19 cellular contexts compared by ENCODE assay signal in the genomic region with DNA sequence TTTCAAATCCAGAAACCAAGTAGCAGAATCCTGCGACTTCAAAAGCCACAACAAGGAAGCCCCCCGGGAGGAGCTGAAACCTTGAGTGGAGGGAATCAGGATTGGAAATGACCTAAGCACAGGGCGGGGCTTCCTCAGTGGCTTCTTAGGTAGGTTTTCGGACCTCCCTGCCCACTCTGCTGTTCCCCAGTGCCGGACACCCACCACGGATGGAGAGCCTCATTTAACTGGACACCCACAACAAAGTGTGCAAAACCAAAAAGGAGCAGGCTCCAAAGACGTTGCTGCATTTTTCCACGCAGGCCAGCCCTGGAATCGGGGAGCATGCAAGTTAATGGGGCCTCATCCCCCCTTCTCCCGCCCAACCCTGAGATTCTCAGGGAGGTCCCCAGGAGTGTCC.
A peak's percentile ranks its signal among the peaks of the same experiment; 100 is the strongest.
DNase-seq lines count a peak whose midpoint lies in the region; ATAC-seq and TF ChIP-seq lines count a peak whose summit lies in the region.
"Had no signal": no experiment of that assay in that cellular context is flagged by ENCODE, and none has a peak within 500 bp of the region (broad histone marks: within the 10 kb centered on the region; RNA-seq: fewer than 3 reads in every experiment).

No MANE protein-coding gene starts in this region.

- TF ChIP-seq CTCF in glutamatergic neuron (IDR thresholded peaks at IDR 0.05; ENCODE audit: partially characterized antibody, unreplicated experiment) = no peak
- TF ChIP-seq CTCF in spleen (IDR thresholded peaks at IDR 0.05 in 8 of 11, conservative IDR thresholded peaks at IDR 0.05 in 3 of 11) = no peak

- no peak for ATAC-seq in HG02840 (IDR thresholded peaks at IDR 0.05; ENCODE audit: low FRiP score, unreplicated experiment)
- ATAC-seq in GM18873 (IDR thresholded peaks at IDR 0.05; ENCODE audit: low FRiP score, unreplicated experiment) = no peak

- no peak for TF ChIP-seq POLR2A in spleen (IDR thresholded peaks at IDR 0.05)

- no peak overlapping the region for H3K4me3 Mint-ChIP-seq in CD8-positive, alpha-beta memory T cell
- H3K4me3 Mint-ChIP-seq in glutamatergic neuron (ENCODE audit: unreplicated experiment) = peak overlapping the region; percentile 55
- no peak overlapping the region for H3K4me3 Mint-ChIP-seq in activated CD4-positive, alpha-beta memory T cell treated with anti-CD3 and anti-CD28 coated beads for 36 hours

- H3K27me3 Mint-ChIP-seq in CD8-positive, alpha-beta memory T cell = no peaks in the 10 kb centered on the region
- peaks cover 2% of the 10 kb centered on the region for H3K27me3 Mint-ChIP-seq in glutamatergic neuron (ENCODE audit: unreplicated experiment)
- H3K27me3 Mint-ChIP-seq in activated CD4-positive, alpha-beta memory T cell treated with anti-CD3 and anti-CD28 coated beads for 36 hours = no peaks in the 10 kb centered on the region

- no peak overlapping the region for H3K4me3 ChIP-seq in BLaER1
- H3K4me3 ChIP-seq in CD8-positive, alpha-beta memory T cell (ENCODE audit: low read length) = no peak overlapping the region
- no peak overlapping the region for H3K4me3 ChIP-seq in spleen
- H3K4me3 ChIP-seq: SK-N-MC had no signal

- peaks cover 8 to 70% (median 13%) of the 10 kb centered on the region in 3 donors for H3K36me3 Mint-ChIP-seq in CD8-positive, alpha-beta memory T cell
- H3K36me3 Mint-ChIP-seq in glutamatergic neuron (ENCODE audit: unreplicated experiment) = no peaks in the 10 kb centered on the region
- peaks cover 46% of the 10 kb centered on the region for H3K36me3 Mint-ChIP-seq in activated CD4-positive, alpha-beta memory T cell treated with anti-CD3 and anti-CD28 coated beads for 36 hours

- H3K4me1 ChIP-seq in BLaER1 (peaks cover 90% of the 10 kb centered on the region), spleen (peaks cover 27 to 91% (median 60%) of the 10 kb centered on the region in 6 donors)
- H3K4me1 ChIP-seq in CD8-positive, alpha-beta memory T cell (ENCODE audit: insufficient read depth, low read length) = peaks cover 45% of the 10 kb centered on the region

- peak overlapping the region; percentile 88 for H3K4me2 ChIP-seq in BLaER1
- H3K4me2 ChIP-seq: KMS-11 had no signal

- H3K9me3 ChIP-seq in BLaER1 = no peaks in the 10 kb centered on the region
- no peaks in the 10 kb centered on the region for H3K9me3 ChIP-seq in CD8-positive, alpha-beta memory T cell (ENCODE audit: low read length)
- H3K9me3 ChIP-seq in spleen = no peaks in the 10 kb centered on the region
- H3K9me3 ChIP-seq: Caco-2 had no signal

- H3K27me3 ChIP-seq in BLaER1 (no peaks in the 10 kb centered on the region), spleen (replicated peaks in 1 of 7) (no peaks in the 10 kb centered on the region)
- H3K27me3 ChIP-seq in CD8-positive, alpha-beta memory T cell (ENCODE audit: insufficient read depth, low read length, poor library complexity, severe bottlenecking) = no peaks in the 10 kb centered on the region

- H3K9ac ChIP-seq in BLaER1 = peak overlapping the region; percentile 55; the same call in 1 of the 2 replicates
- H3K9ac ChIP-seq: KMS-11 had no signal

- no peaks in the 10 kb centered on the region for H3K9me3 Mint-ChIP-seq in CD8-positive, alpha-beta memory T cell
- H3K9me3 Mint-ChIP-seq in glutamatergic neuron (ENCODE audit: unreplicated experiment) = no peaks in the 10 kb centered on the region
- no peaks in the 10 kb centered on the region for H3K9me3 Mint-ChIP-seq in activated CD4-positive, alpha-beta memory T cell treated with anti-CD3 and anti-CD28 coated beads for 36 hours

- peaks cover 54 to 83% (median 79%) of the 10 kb centered on the region in 3 donors for H3K4me1 Mint-ChIP-seq in CD8-positive, alpha-beta memory T cell
- peaks cover 18% of the 10 kb centered on the region for H3K4me1 Mint-ChIP-seq in glutamatergic neuron (ENCODE audit: low read depth, unreplicated experiment)
- H3K4me1 Mint-ChIP-seq in activated CD4-positive, alpha-beta memory T cell treated with anti-CD3 and anti-CD28 coated beads for 36 hours (ENCODE audit: low read depth) = peaks cover 70% of the 10 kb centered on the region

- peak overlapping the region in 5 of 8 donors; percentile 45 to 100 (median 72) for H3K27ac Mint-ChIP-seq in CD8-positive, alpha-beta memory T cell
- no peak overlapping the region for H3K27ac Mint-ChIP-seq in glutamatergic neuron (ENCODE audit: unreplicated experiment)
- no peak overlapping the region for H3K27ac Mint-ChIP-seq in activated CD4-positive, alpha-beta memory T cell treated with anti-CD3 and anti-CD28 coated beads for 36 hours

- CTCF ChIA-PET in CD8-positive, alpha-beta memory T cell (lab: Charles Lee) = interaction anchor here (1.1 to 2.3 kb wide), 3 partner anchors 12 to 144 kb away, joined by 3 to 9 read pairs (median 5); partner anchors contain the start of gene NFATC2
- CTCF ChIA-PET in activated CD4-positive, alpha-beta memory T cell treated with anti-CD3 and anti-CD28 coated beads for 36 hours (lab: Charles Lee) = interaction anchor here (1.0 to 1.4 kb wide), 2 partner anchors 12 to 28 kb away, joined by 3 to 4 read pairs; no protein-coding TSS in a partner anchor

- intact Hi-C loops in spleen (cut with DNase I; ENCODE audit: low total_unique reads) = no loop called here
- intact Hi-C loops in activated CD4-positive, alpha-beta memory T cell treated with anti-CD3 and anti-CD28 coated beads for 36 hours (cut with micrococcal nuclease) = no loop called here

- 78 to 91% (median 86%) methylated on average over 10 of the region's 10 CpGs for WGBS in spleen, 5 donors

- peaks cover 9% of the 10 kb centered on the region for H3K36me3 ChIP-seq in BLaER1
- peaks cover 12% of the 10 kb centered on the region for H3K36me3 ChIP-seq in CD8-positive, alpha-beta memory T cell (ENCODE audit: insufficient read depth, low read length)
- peaks cover 0 to 38% (median 2%) of the 10 kb centered on the region in 6 donors for H3K36me3 ChIP-seq in spleen

- H3K27ac ChIP-seq in BLaER1 (peak overlapping the region; percentile 66), spleen (peak overlapping the region in 3 of 8 donors; percentile 48 to 88 (median 87))
- H3K27ac ChIP-seq in CD8-positive, alpha-beta memory T cell (ENCODE audit: low read depth, low read length) = no peak overlapping the region
- H3K27ac ChIP-seq: C4-2B, KMS-11, SK-N-MC had no signal

- POLR2A ChIA-PET in CD8-positive, alpha-beta memory T cell (lab: Charles Lee) = no interaction called here
- POLR2A ChIA-PET in activated CD4-positive, alpha-beta memory T cell treated with anti-CD3 and anti-CD28 coated beads for 36 hours (lab: Charles Lee) = no interaction called here

- no peak for DNase-seq in CD8-positive, alpha-beta memory T cell
- DNase-seq in glutamatergic neuron (no peak), spleen (peak; percentile 56)
- no peak for DNase-seq in activated CD4-positive, alpha-beta memory T cell treated with anti-CD3 and anti-CD28 coated beads for 36 hours
- DNase-seq: Caco-2, GF-D8, NCI-H1417, NCI-H187 treated with DMSO at 0.1 percent for 48 hours, NCI-H2227 treated with DMSO at 0.1 percent for 48 hours, NCI-H510A treated with DMSO at 0.1 percent for 48 hours, NCI-H774, OCI-M1, SHP77 had no signal

- no peaks in the 10 kb centered on the region for H4K20me1 ChIP-seq in BLaER1

Comparison
In these comparisons a context has a peak if more than half of its experiments do, and no peak if none do; other contexts are left out.
1. H3K27ac Mint-ChIP-seq: peak in CD8-positive, alpha-beta memory T cell (5 of 8); none in glutamatergic neuron (single experiment) and activated CD4-positive, alpha-beta memory T cell treated with anti-CD3 and anti-CD28 coated beads for 36 hours (single experiment).